Comparison of ENCODE assay signal across 16 cellular contexts in the genomic region with DNA sequence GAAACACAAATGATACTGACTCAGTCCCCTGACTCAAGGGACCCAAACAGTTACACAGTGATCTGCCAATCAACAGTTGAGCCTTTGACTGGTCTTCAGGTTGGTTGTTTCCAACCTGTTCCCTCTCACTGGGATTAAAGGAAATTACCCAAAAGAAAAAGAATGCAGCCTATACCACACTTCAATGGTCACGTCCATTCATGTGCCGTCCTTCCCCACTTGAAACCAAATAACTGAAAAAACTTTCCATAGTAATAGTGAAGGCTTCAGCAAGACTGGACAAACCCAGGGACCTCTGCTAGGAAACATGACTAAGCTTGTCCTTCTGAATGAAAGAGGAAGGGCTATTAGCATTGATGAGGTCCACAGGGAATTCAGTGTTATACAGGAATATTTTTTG. TPM values are rescaled to one million over a fixed set of nuclear protein-coding genes. Genes with fewer than 3 reads are reported as not detected.
DNase-seq lines count a peak whose midpoint lies in the region; ATAC-seq, FAIRE-seq and TF ChIP-seq lines count a peak whose summit lies in the region.
"Had no signal": no experiment of that assay in that cellular context is flagged by ENCODE, and none has a peak within 500 bp of the region (broad histone marks: within the 10 kb centered on the region; RNA-seq: fewer than 3 reads in every experiment).

No MANE protein-coding gene starts in this region.

- no peak overlapping the region for H3K4me3 ChIP-seq in GM23338
- no peak overlapping the region for H3K4me3 ChIP-seq in bronchial epithelial cell (ENCODE audit: low read depth, low read length)
- H3K4me3 ChIP-seq: Peyer's patch had no signal

- H3K9me2 ChIP-seq in GM23338 (ENCODE audit: insufficient read depth): no peaks in the 10 kb centered on the region

- no peak for TF ChIP-seq CTCF in GM23338 (conservative IDR thresholded peaks at IDR 0.05; ENCODE audit: low read depth in 2 of 2)
- TF ChIP-seq CTCF in bronchial epithelial cell (IDR thresholded peaks at IDR 0.05; ENCODE audit: insufficient read depth, low read length, severe bottlenecking): no peak
- no peak for TF ChIP-seq CTCF in osteocyte (IDR thresholded peaks at IDR 0.05)

- no peak for DNase-seq in GM23338 (ENCODE audit: low spot score)
- no peak for DNase-seq in HTR-8/SVneo (ENCODE audit: insufficient read length, low spot score)
- DNase-seq in bronchial epithelial cell (ENCODE audit: low read depth): peak; percentile 90
- DNase-seq in kidney tubule cell (ENCODE audit: low spot score): peak; percentile 97
- DNase-seq in osteocyte (ENCODE audit: extremely low spot score, unreplicated experiment): no peak
- no peak for DNase-seq in cerebellar nuclear complex (lab: John Stamatoyannopoulos, UW)
- DNase-seq: CD4-positive, alpha-beta memory T cell; GF-D8; NCI-H1048; NCI-H1694 treated with DMSO at 0.1 percent for 48 hours; NCI-H2171 treated with DMSO at 0.1 percent for 48 hours; NCI-H82; Peyer's patch had no signal

- H3K27me3 Mint-ChIP-seq in GM23338 (ENCODE audit: insufficient read depth, low read depth, poor library complexity): peaks cover 4% of the 10 kb centered on the region
- peaks cover 43% of the 10 kb centered on the region for H3K27me3 Mint-ChIP-seq in osteocyte (ENCODE audit: unreplicated experiment)

- H3K27ac Mint-ChIP-seq in GM23338 (peak overlapping the region; percentile 16; the same call in 1 of the 2 replicates), osteocyte (ENCODE audit: unreplicated experiment) (no peak overlapping the region)
- H3K27ac Mint-ChIP-seq: B cell; CD4-positive, alpha-beta memory T cell had no signal

- H3K4me2 ChIP-seq in GM23338: no peak overlapping the region

- H3K36me3 ChIP-seq in GM23338 (ENCODE audit: insufficient read depth) (no peaks in the 10 kb centered on the region), bronchial epithelial cell (ENCODE audit: control insufficient read depth, insufficient read depth, low read length) (no peaks in the 10 kb centered on the region)
- H3K36me3 ChIP-seq: Peyer's patch had no signal

- FAIRE-seq in HTR-8/SVneo (lab: Jason Lieb, UNC) (peak; percentile 81), bronchial epithelial cell (lab: Jason Lieb, UNC) (no peak)

- no peaks in the 10 kb centered on the region for H4K20me1 ChIP-seq in GM23338 (replicated peaks; ENCODE audit: insufficient read depth)

- H3K9me3 Mint-ChIP-seq in GM23338 (no peaks in the 10 kb centered on the region), osteocyte (ENCODE audit: unreplicated experiment) (no peaks in the 10 kb centered on the region)
- H3K9me3 Mint-ChIP-seq: CD4-positive, alpha-beta memory T cell had no signal

- H3K36me3 Mint-ChIP-seq in GM23338 (ENCODE audit: low read depth) (no peaks in the 10 kb centered on the region), osteocyte (ENCODE audit: unreplicated experiment) (no peaks in the 10 kb centered on the region)
- H3K36me3 Mint-ChIP-seq: CD4-positive, alpha-beta memory T cell had no signal

- peak overlapping the region; percentile 15; the same call in 1 of the 2 replicates for H2AFZ ChIP-seq in GM23338

- ATAC-seq in GM23338 (no peak), GM21381 (IDR thresholded peaks at IDR 0.05; ENCODE audit: unreplicated experiment) (no peak), HG02981 (IDR thresholded peaks at IDR 0.05; ENCODE audit: unreplicated experiment) (no peak)

- H3K4me3 Mint-ChIP-seq in GM23338: no peak overlapping the region
- H3K4me3 Mint-ChIP-seq in osteocyte (ENCODE audit: unreplicated experiment): no peak overlapping the region
- H3K4me3 Mint-ChIP-seq: B cell; CD4-positive, alpha-beta memory T cell had no signal

- H3K4me1 Mint-ChIP-seq in GM23338: peaks cover 10% of the 10 kb centered on the region; the same call in 2 of the 3 replicates
- H3K4me1 Mint-ChIP-seq in osteocyte (ENCODE audit: unreplicated experiment): peaks cover 6% of the 10 kb centered on the region
- H3K4me1 Mint-ChIP-seq: B cell; CD4-positive, alpha-beta memory T cell had no signal

- H3K27ac ChIP-seq in GM23338 (ENCODE audit: low read depth): no peak overlapping the region
- H3K27ac ChIP-seq: Peyer's patch had no signal

- no peaks in the 10 kb centered on the region for H3K4me1 ChIP-seq in GM23338 (ENCODE audit: insufficient read depth)
- H3K4me1 ChIP-seq: Peyer's patch had no signal

- H3K27me3 ChIP-seq in GM23338 (ENCODE audit: insufficient read depth): no peaks in the 10 kb centered on the region
- no peaks in the 10 kb centered on the region for H3K27me3 ChIP-seq in bronchial epithelial cell (ENCODE audit: control insufficient read depth, insufficient read depth, low read length)
- H3K27me3 ChIP-seq: Peyer's patch had no signal

- H3F3A ChIP-seq in GM23338 (replicated peaks; ENCODE audit: low read depth): no peaks in the 10 kb centered on the region

- no peaks in the 10 kb centered on the region for H3K79me2 ChIP-seq in GM23338 (replicated peaks; ENCODE audit: insufficient read depth)

TF ChIP-seq in GM23338, 12 proteins besides CTCF, POLR2A, EP300 and RAD21 (continues in another document):
- TF ChIP-seq, protein P1, sequence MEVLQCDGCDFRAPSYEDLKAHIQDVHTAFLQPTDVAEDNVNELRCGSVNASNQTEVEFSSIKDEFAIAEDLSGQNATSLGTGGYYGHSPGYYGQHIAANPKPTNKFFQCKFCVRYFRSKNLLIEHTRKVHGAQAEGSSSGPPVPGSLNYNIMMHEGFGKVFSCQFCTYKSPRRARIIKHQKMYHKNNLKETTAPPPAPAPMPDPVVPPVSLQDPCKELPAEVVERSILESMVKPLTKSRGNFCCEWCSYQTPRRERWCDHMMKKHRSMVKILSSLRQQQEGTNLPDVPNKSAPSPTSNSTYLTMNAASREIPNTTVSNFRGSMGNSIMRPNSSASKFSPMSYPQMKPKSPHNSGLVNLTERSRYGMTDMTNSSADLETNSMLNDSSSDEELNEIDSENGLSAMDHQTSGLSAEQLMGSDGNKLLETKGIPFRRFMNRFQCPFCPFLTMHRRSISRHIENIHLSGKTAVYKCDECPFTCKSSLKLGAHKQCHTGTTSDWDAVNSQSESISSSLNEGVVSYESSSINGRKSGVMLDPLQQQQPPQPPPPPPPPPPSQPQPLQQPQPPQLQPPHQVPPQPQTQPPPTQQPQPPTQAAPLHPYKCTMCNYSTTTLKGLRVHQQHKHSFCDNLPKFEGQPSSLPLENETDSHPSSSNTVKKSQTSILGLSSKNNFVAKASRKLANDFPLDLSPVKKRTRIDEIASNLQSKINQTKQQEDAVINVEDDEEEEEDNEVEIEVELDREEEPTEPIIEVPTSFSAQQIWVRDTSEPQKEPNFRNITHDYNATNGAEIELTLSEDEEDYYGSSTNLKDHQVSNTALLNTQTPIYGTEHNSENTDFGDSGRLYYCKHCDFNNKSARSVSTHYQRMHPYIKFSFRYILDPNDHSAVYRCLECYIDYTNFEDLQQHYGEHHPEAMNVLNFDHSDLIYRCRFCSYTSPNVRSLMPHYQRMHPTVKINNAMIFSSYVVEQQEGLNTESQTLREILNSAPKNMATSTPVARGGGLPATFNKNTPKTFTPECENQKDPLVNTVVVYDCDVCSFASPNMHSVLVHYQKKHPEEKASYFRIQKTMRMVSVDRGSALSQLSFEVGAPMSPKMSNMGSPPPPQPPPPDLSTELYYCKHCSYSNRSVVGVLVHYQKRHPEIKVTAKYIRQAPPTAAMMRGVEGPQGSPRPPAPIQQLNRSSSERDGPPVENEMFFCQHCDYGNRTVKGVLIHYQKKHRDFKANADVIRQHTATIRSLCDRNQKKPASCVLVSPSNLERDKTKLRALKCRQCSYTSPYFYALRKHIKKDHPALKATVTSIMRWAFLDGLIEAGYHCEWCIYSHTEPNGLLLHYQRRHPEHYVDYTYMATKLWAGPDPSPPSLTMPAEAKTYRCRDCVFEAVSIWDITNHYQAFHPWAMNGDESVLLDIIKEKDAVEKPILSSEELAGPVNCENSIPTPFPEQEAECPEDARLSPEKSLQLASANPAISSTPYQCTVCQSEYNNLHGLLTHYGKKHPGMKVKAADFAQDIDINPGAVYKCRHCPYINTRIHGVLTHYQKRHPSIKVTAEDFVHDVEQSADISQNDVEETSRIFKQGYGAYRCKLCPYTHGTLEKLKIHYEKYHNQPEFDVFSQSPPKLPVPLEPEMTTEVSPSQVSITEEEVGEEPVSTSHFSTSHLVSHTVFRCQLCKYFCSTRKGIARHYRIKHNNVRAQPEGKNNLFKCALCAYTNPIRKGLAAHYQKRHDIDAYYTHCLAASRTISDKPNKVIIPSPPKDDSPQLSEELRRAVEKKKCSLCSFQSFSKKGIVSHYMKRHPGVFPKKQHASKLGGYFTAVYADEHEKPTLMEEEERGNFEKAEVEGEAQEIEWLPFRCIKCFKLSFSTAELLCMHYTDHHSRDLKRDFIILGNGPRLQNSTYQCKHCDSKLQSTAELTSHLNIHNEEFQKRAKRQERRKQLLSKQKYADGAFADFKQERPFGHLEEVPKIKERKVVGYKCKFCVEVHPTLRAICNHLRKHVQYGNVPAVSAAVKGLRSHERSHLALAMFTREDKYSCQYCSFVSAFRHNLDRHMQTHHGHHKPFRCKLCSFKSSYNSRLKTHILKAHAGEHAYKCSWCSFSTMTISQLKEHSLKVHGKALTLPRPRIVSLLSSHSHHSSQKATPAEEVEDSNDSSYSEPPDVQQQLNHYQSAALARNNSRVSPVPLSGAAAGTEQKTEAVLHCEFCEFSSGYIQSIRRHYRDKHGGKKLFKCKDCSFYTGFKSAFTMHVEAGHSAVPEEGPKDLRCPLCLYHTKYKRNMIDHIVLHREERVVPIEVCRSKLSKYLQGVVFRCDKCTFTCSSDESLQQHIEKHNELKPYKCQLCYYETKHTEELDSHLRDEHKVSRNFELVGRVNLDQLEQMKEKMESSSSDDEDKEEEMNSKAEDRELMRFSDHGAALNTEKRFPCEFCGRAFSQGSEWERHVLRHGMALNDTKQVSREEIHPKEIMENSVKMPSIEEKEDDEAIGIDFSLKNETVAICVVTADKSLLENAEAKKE (CRISPR knock-in tag; IDR thresholded peaks at IDR 0.05): no peak
- TF ChIP-seq JUNB (IDR thresholded peaks at IDR 0.05; ENCODE audit: unreplicated experiment): no peak
- TF ChIP-seq POLR2AphosphoS5 (IDR thresholded peaks at IDR 0.05; ENCODE audit: low read depth): no peak
- TF ChIP-seq CREB1 (CRISPR knock-in tag; IDR thresholded peaks at IDR 0.05; ENCODE audit: low read depth): no peak
- TF ChIP-seq, protein P2, sequence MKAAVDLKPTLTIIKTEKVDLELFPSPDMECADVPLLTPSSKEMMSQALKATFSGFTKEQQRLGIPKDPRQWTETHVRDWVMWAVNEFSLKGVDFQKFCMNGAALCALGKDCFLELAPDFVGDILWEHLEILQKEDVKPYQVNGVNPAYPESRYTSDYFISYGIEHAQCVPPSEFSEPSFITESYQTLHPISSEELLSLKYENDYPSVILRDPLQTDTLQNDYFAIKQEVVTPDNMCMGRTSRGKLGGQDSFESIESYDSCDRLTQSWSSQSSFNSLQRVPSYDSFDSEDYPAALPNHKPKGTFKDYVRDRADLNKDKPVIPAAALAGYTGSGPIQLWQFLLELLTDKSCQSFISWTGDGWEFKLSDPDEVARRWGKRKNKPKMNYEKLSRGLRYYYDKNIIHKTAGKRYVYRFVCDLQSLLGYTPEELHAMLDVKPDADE (IDR thresholded peaks at IDR 0.05): no peak
- no peak for TF ChIP-seq STAT1 (IDR thresholded peaks at IDR 0.05; ENCODE audit: unreplicated experiment)

RNA-seq across cellular contexts. Expression of a gene that starts 30.6 kb away (rescaled TPM):
- total RNA-seq in GM23338 (2014; rRNA removed; shearing (Covaris generic)): 38.0 and 53.2 TPM in 2 replicates
- polyA plus RNA-seq in GM23338 (2016; fragmentation: Nextera tagmentation; extraction: Ambion mirVana): 65.5 and 74.5 TPM in 2 replicates
- 40.5 and 49.7 TPM in 2 replicates for total RNA-seq in bronchial epithelial cell
- 28.3 and 35.0 TPM in 2 replicates for total RNA-seq in osteocyte

Comparison
In these comparisons a context has a peak if more than half of its experiments do, and no peak if none do; other contexts are left out.
1. DNase-seq: peak in bronchial epithelial cell (single experiment) and kidney tubule cell (single experiment); none in GM23338 (single experiment), HTR-8/SVneo (single experiment), osteocyte (single experiment) and cerebellar nuclear complex (0 of 2).